ENCODE assay signal across 1 cellular context in genomic region chr11:115929618-115930129, GRCh38.
TF ChIP-seq lines count a peak whose summit lies in the region.

No MANE protein-coding gene starts in this region.

TF ChIP-seq in GM12878, 131 proteins besides CTCF, POLR2A, EP300 and RAD21 (continued from another document):
- no peak for TF ChIP-seq E2F8 (IDR thresholded peaks at IDR 0.05; ENCODE audit: low read depth, partially characterized antibody)
- TF ChIP-seq IRF5 (IDR thresholded peaks at IDR 0.05; ENCODE audit: borderline replicate concordance) = no peak
- TF ChIP-seq RBBP5 (conservative IDR thresholded peaks at IDR 0.05) = no peak
- 0 out of 2 replicates have a peak, but pooled peaks have one; percentile 27 for TF ChIP-seq NR2F1 (conservative IDR thresholded peaks at IDR 0.05)
- TF ChIP-seq MLLT1 (IDR thresholded peaks at IDR 0.05) = 0 out of 2 replicates have a peak, but pooled peaks have one; percentile 16
- TF ChIP-seq BMI1 (IDR thresholded peaks at IDR 0.05; ENCODE audit: borderline replicate concordance) = no peak
- TF ChIP-seq NKRF (conservative IDR thresholded peaks at IDR 0.05) = no peak
- no peak for TF ChIP-seq BRCA1 (IDR thresholded peaks at IDR 0.05; ENCODE audit: low read depth, low read length)
- no peak for TF ChIP-seq ATF2 (IDR thresholded peaks at IDR 0.05; ENCODE audit: low read length)
- TF ChIP-seq TCF7 (IDR thresholded peaks at IDR 0.05; ENCODE audit: borderline replicate concordance) = 0 out of 2 replicates have a peak, but pooled peaks have one; percentile 47
- TF ChIP-seq NBN (IDR thresholded peaks at IDR 0.05) = peak; percentile 83
- no peak; the same call in 1 of the 2 replicates for TF ChIP-seq POLR2AphosphoS5 (IDR thresholded peaks at IDR 0.05; ENCODE audit: low read length)
- no peak for TF ChIP-seq ZZZ3 (IDR thresholded peaks at IDR 0.05; ENCODE audit: control insufficient read depth, insufficient read length, low read depth)
- TF ChIP-seq GATAD2B (conservative IDR thresholded peaks at IDR 0.05; ENCODE audit: low read depth) = no peak; the same call in 1 of the 2 replicates
- no peak for TF ChIP-seq USF1 (IDR thresholded peaks at IDR 0.05; ENCODE audit: borderline replicate concordance, extremely low read length, insufficient read depth, low read depth, low read length)
- no peak for TF ChIP-seq MYB (IDR thresholded peaks at IDR 0.05; ENCODE audit: borderline replicate concordance, low read depth, low read length)
- 0 out of 2 replicates have a peak, but pooled peaks have one; percentile 18 for TF ChIP-seq ZBED1 (IDR thresholded peaks at IDR 0.05; ENCODE audit: borderline replicate concordance)
- TF ChIP-seq HSF1 (IDR thresholded peaks at IDR 0.05; ENCODE audit: low read depth, low read length) = no peak
- TF ChIP-seq CHD4 (IDR thresholded peaks at IDR 0.05) = no peak
- no peak for TF ChIP-seq CREB1 (IDR thresholded peaks at IDR 0.05; ENCODE audit: low read depth)
- no peak for TF ChIP-seq SUPT20H (IDR thresholded peaks at IDR 0.05; ENCODE audit: borderline replicate concordance, control insufficient read depth, low read depth, low read length)
- TF ChIP-seq SMARCA5 (IDR thresholded peaks at IDR 0.05) = peak; percentile 46; the same call in 1 of the 2 replicates
- no peak for TF ChIP-seq ZBTB33 (IDR thresholded peaks at IDR 0.05)
- no peak for TF ChIP-seq SIX5 (IDR thresholded peaks at IDR 0.05; ENCODE audit: low read depth, low read length, severe bottlenecking)
- no peak for TF ChIP-seq ZNF274 (IDR thresholded peaks at IDR 0.05; ENCODE audit: insufficient read depth, insufficient read length)
- no peak for TF ChIP-seq NFIC (IDR thresholded peaks at IDR 0.05; ENCODE audit: low read depth, low read length)
- no peak for TF ChIP-seq ESRRA (IDR thresholded peaks at IDR 0.05; ENCODE audit: low read length)
- no peak for TF ChIP-seq FOS (IDR thresholded peaks at IDR 0.05; ENCODE audit: borderline replicate concordance, extremely low read depth, insufficient read length)
- no peak for TF ChIP-seq NRF1 (conservative IDR thresholded peaks at IDR 0.05; ENCODE audit: low read depth, low read length)
TF ChIP-seq in GM12878: peak in this region for 30.
